8 cellular contexts compared by ENCODE assay signal in genomic region chr17:29565643-29566472, GRCh38.
DNase-seq lines count a peak whose midpoint lies in the region; ATAC-seq and FAIRE-seq lines count a peak whose summit lies in the region.

No MANE protein-coding gene starts in this region.

- H3K4me1 Mint-ChIP-seq in activated naive CD8-positive, alpha-beta T cell treated with anti-CD3 and anti-CD28 coated beads, Interleukin-2, amount 50 U/mL, for 24 hours: peaks cover 44% of the 10 kb centered on the region

- no peaks in the 10 kb centered on the region for H3K9me3 Mint-ChIP-seq in activated naive CD8-positive, alpha-beta T cell treated with anti-CD3 and anti-CD28 coated beads, Interleukin-2, amount 50 U/mL, for 24 hours

- H3K27ac Mint-ChIP-seq in activated naive CD8-positive, alpha-beta T cell treated with anti-CD3 and anti-CD28 coated beads, Interleukin-2, amount 50 U/mL, for 24 hours: peak overlapping the region; percentile 65

- FAIRE-seq in HTR-8/SVneo (lab: Jason Lieb, UNC) (no peak), RCC 7860 (lab: Jason Lieb, UNC) (no peak)

- H3K4me3 Mint-ChIP-seq in activated naive CD8-positive, alpha-beta T cell treated with anti-CD3 and anti-CD28 coated beads, Interleukin-2, amount 50 U/mL, for 24 hours: peak overlapping the region; percentile 94

- peak; percentile 24 for DNase-seq in DMS53 treated with DMSO at 0.1 percent for 48 hours (lab: John Stamatoyannopoulos, UW; ENCODE audit: unreplicated experiment)
- peak; percentile 31 for DNase-seq in HTR-8/SVneo (ENCODE audit: insufficient read length, low spot score)
- DNase-seq in RCC 7860 (ENCODE audit: low spot score): peak; percentile 14
- peak; percentile 62 for DNase-seq in activated naive CD8-positive, alpha-beta T cell treated with anti-CD3 and anti-CD28 coated beads, Interleukin-2, amount 50 U/mL, for 24 hours
- DNase-seq in iPS-NIHi7 (ENCODE audit: extremely low spot score): peak; percentile 64
- DNase-seq in stimulated activated CD4-positive, alpha-beta T cell treated with anti-CD3 and anti-CD28 coated beads, Interleukin-12 subunit alpha, Interleukin-12 subunit beta, amount 100 ng/mL, for 48 hours (ENCODE audit: low read depth in 2 of 3, low spot score in 1 of 3): peak; percentile 37 to 42 (median 41)
- DNase-seq in hippocampal formation (lab: John Stamatoyannopoulos, UW): no peak
- no peak for DNase-seq in kidney glomerular epithelial cell (lab: John Stamatoyannopoulos, UW)

- H3K36me3 Mint-ChIP-seq in activated naive CD8-positive, alpha-beta T cell treated with anti-CD3 and anti-CD28 coated beads, Interleukin-2, amount 50 U/mL, for 24 hours (ENCODE audit: low read depth): peaks cover 6% of the 10 kb centered on the region

- no peaks in the 10 kb centered on the region for H3K27me3 Mint-ChIP-seq in activated naive CD8-positive, alpha-beta T cell treated with anti-CD3 and anti-CD28 coated beads, Interleukin-2, amount 50 U/mL, for 24 hours

- peak; percentile 8 for ATAC-seq in activated naive CD8-positive, alpha-beta T cell treated with anti-CD3 and anti-CD28 coated beads, Interleukin-2, amount 50 U/mL, for 24 hours

Comparison
In these comparisons a context has a peak if more than half of its experiments do, and no peak if none do; other contexts are left out.
1. DNase-seq: peak in DMS53 treated with DMSO at 0.1 percent for 48 hours (single experiment), HTR-8/SVneo (single experiment), RCC 7860 (single experiment), activated naive CD8-positive, alpha-beta T cell treated with anti-CD3 and anti-CD28 coated beads, Interleukin-2, amount 50 U/mL, for 24 hours (single experiment), iPS-NIHi7 (single experiment) and stimulated activated CD4-positive, alpha-beta T cell treated with anti-CD3 and anti-CD28 coated beads, Interleukin-12 subunit alpha, Interleukin-12 subunit beta, amount 100 ng/mL, for 48 hours (3 of 3); none in hippocampal formation (0 of 2) and kidney glomerular epithelial cell (single experiment).